ENCODE assay signal across 1 cellular context in genomic region chr4:9430061-9430460, GRCh38.
TF ChIP-seq lines count a peak whose summit lies in the region.

No MANE protein-coding gene starts in this region.

TF ChIP-seq in GM23338, 12 proteins besides CTCF, POLR2A, EP300 and RAD21:
- TF ChIP-seq ZNF462 (CRISPR knock-in tag; IDR thresholded peaks at IDR 0.05): 0 out of 2 replicates have a peak, but pooled peaks have one; percentile 56
